ENCODE assay signal across 10 cellular contexts in genomic region chr20:49724637-49725606, GRCh38. TPM values are rescaled to one million over a fixed set of nuclear protein-coding genes. Genes with fewer than 3 reads are reported as not detected.
DNase-seq lines count a peak whose midpoint lies in the region; ATAC-seq, FAIRE-seq and TF ChIP-seq lines count a peak whose summit lies in the region.
"Had no signal": no experiment of that assay in that cellular context is flagged by ENCODE, and none has a peak within 500 bp of the region (broad histone marks: within the 10 kb centered on the region; RNA-seq: fewer than 3 reads in every experiment).

No MANE protein-coding gene starts in this region.

- CTCF ChIA-PET in K562 (lab: Yijun Ruan, JAX; ENCODE audit: low intra/inter-chr PET ratio) = no interaction called here

- intact Hi-C loops in K562 (cut with micrococcal nuclease) = no loop called here
- intact Hi-C loops in vagina (cut with DNase I) = no loop called here

- no peaks in the 10 kb centered on the region for H3K79me2 ChIP-seq in K562 (ENCODE audit: control insufficient read depth, insufficient read depth, low read length)

- H3K4me1 ChIP-seq in K562 (replicated peaks in 1 of 2; ENCODE audit: control insufficient read depth in 2 of 2, insufficient read depth in 2 of 2, low read length in 2 of 2) (peaks cover 0 to 7% of the 10 kb centered on the region in 2 experiments; a peak in 3 of 5 replicates), vagina (no peaks in the 10 kb centered on the region)

- POLR2A ChIA-PET in K562 (lab: Yijun Ruan, JAX) = interaction anchor here (0.8 to 1.5 kb wide), 4 partner anchors 9 to 93 kb away, joined by 3 to 4 read pairs (median 3); no protein-coding TSS in a partner anchor

- no peak overlapping the region; the same call in 1 of the 2 replicates for H3K4me2 ChIP-seq in K562 (ENCODE audit: insufficient read depth, low read length)

- BruUV-seq in K562 (replicated peaks; lab: Mats Ljungman, UMichigan) = no TSS peak

- H3K27ac ChIP-seq in K562 (ENCODE audit: extremely low read depth, low read depth, low read length) = no peak overlapping the region
- peak overlapping the region; percentile 26 for H3K27ac ChIP-seq in vagina

- H3K9me3 ChIP-seq in K562 (replicated peaks; ENCODE audit: control insufficient read depth, insufficient read depth, low read depth, low read length) = no peaks in the 10 kb centered on the region
- no peaks in the 10 kb centered on the region for H3K9me3 ChIP-seq in vagina

- H3K4me3 ChIP-seq in K562 (no peak overlapping the region), vagina (no peak overlapping the region)

- no peak for TF ChIP-seq RAD21 in K562 (CRISPR knock-in tag; conservative IDR thresholded peaks at IDR 0.05 in 1 of 2, IDR thresholded peaks at IDR 0.05 in 1 of 2)

- FAIRE-seq in K562 (lab: Jason Lieb, UNC) = peak; percentile 62
- no peak for FAIRE-seq in urothelium cell line (lab: Jason Lieb, UNC)
- FAIRE-seq: colon, G401.6 had no signal

- H3K36me3 Mint-ChIP-seq in activated naive CD4-positive, alpha-beta T cell treated with anti-CD3 and anti-CD28 coated beads, Interleukin-2, amount 50 U/mL, for 24 hours = no peaks in the 10 kb centered on the region

- no peaks in the 10 kb centered on the region for H3K27me3 ChIP-seq in K562 (ENCODE audit: control insufficient read depth in 2 of 2, insufficient read depth in 2 of 2, low read length in 2 of 2)
- no peaks in the 10 kb centered on the region for H3K27me3 ChIP-seq in vagina

- no peaks in the 10 kb centered on the region for H3K9me3 Mint-ChIP-seq in activated naive CD4-positive, alpha-beta T cell treated with anti-CD3 and anti-CD28 coated beads, Interleukin-2, amount 50 U/mL, for 24 hours

- no peaks in the 10 kb centered on the region for H3K9me1 ChIP-seq in K562 (ENCODE audit: control insufficient read depth, insufficient read depth, low read length)

- H3K27me3 Mint-ChIP-seq in activated naive CD4-positive, alpha-beta T cell treated with anti-CD3 and anti-CD28 coated beads, Interleukin-2, amount 50 U/mL, for 24 hours = no peaks in the 10 kb centered on the region

- H3K36me3 ChIP-seq in K562 (ENCODE audit: control insufficient read depth, insufficient read depth, low read length) (no peaks in the 10 kb centered on the region), vagina (no peaks in the 10 kb centered on the region)

- 51% methylated on average over 8 of the region's 11 CpGs for whole genome bisulfite sequencing in K562 (ENCODE audit: insufficient coverage, low coverage, missing lambda C conversion rate)

- no peak overlapping the region for H3K9ac ChIP-seq in K562 (ENCODE audit: insufficient read depth in 1 of 2, low read depth in 2 of 2, low read length in 2 of 2)

- H4K20me1 ChIP-seq in K562 (replicated peaks; ENCODE audit: control insufficient read depth, insufficient read depth, low read length) = no peaks in the 10 kb centered on the region

- TF ChIP-seq POLR2A in K562 (conservative IDR thresholded peaks at IDR 0.05) (no peak), vagina (IDR thresholded peaks at IDR 0.05) (no peak)

- ATAC-seq in K562 = peak; percentile 85
- ATAC-seq in left lobe of liver = peak; percentile 71
- no peak for ATAC-seq in GM21526 (IDR thresholded peaks at IDR 0.05; ENCODE audit: low FRiP score, unreplicated experiment)

- DNase-seq in activated naive CD4-positive, alpha-beta T cell treated with Interleukin-2 at 50 U/mL for 16 hours = no peak
- DNase-seq in K562 (ENCODE audit: extremely low read depth in 1 of 4, low spot score in 3 of 4) (peak; percentile 31 to 60 (median 49)), left lobe of liver (ENCODE audit: low spot score) (no peak), vagina (ENCODE audit: extremely low spot score in 2 of 2) (no peak), urothelium cell line (ENCODE audit: low spot score) (no peak), germinal center (ENCODE audit: low spot score) (no peak)

- no peak for TF ChIP-seq EP300 in K562 (IDR thresholded peaks at IDR 0.05; ENCODE audit: low read length)

- peak overlapping the region; percentile 61 for H2AFZ ChIP-seq in K562 (ENCODE audit: low read depth, low read length)

- in situ Hi-C loops in K562 (cut with MboI) = no loop called here

- H3K4me3 Mint-ChIP-seq in activated naive CD4-positive, alpha-beta T cell treated with anti-CD3 and anti-CD28 coated beads, Interleukin-2, amount 50 U/mL, for 24 hours = no peak overlapping the region

- peak overlapping the region; percentile 23 for H3K27ac Mint-ChIP-seq in activated naive CD4-positive, alpha-beta T cell treated with anti-CD3 and anti-CD28 coated beads, Interleukin-2, amount 50 U/mL, for 24 hours

- TF ChIP-seq CTCF in K562 (IDR thresholded peaks at IDR 0.05 in 2 of 3, conservative IDR thresholded peaks at IDR 0.05 in 1 of 3; ENCODE audit: insufficient read depth in 2 of 3, low read depth in 1 of 3, low read length in 3 of 3) (no peak), vagina (IDR thresholded peaks at IDR 0.05) (no peak)

- peaks cover 14% of the 10 kb centered on the region for H3K4me1 Mint-ChIP-seq in activated naive CD4-positive, alpha-beta T cell treated with anti-CD3 and anti-CD28 coated beads, Interleukin-2, amount 50 U/mL, for 24 hours

TF ChIP-seq in K562, 482 proteins besides CTCF, POLR2A, EP300 and RAD21:
- peak in 1 of 2 experiments; percentile 51; a peak in 2 of 4 replicates for TF ChIP-seq MAZ (CRISPR knock-in tag; conservative IDR thresholded peaks at IDR 0.05 in 1 of 2, IDR thresholded peaks at IDR 0.05 in 1 of 2)
- no peak for TF ChIP-seq SMARCA4 (IDR thresholded peaks at IDR 0.05)
- TF ChIP-seq GABPA (tag; conservative IDR thresholded peaks at IDR 0.05; ENCODE audit: low read depth) = 0 out of 2 replicates have a peak, but pooled peaks have one; percentile 29
- TF ChIP-seq SUPT5H (IDR thresholded peaks at IDR 0.05) = no peak
- no peak for TF ChIP-seq KAT2B (IDR thresholded peaks at IDR 0.05; ENCODE audit: low read depth, low read length)
- TF ChIP-seq ZFP1 (CRISPR knock-in tag; IDR thresholded peaks at IDR 0.05) = no peak

RNA-seq across cellular contexts. Expression of gene B4GALT5, which starts 11.2 kb away (rescaled TPM):
- total RNA-seq in K562 (2011; cell fraction: chromatin; rRNA removed; ENCODE audit: low replicate concordance) = 25.2 and 26.6 TPM in 2 replicates
- total RNA-seq in K562 (2011; cell fraction: nucleolus; rRNA removed) = 24.6 and 27.5 TPM in 2 replicates
- 39.2 and 61.3 TPM in 2 replicates for total RNA-seq in K562 (2011; cell fraction: nucleoplasm; rRNA removed)
- total RNA-seq in K562 (2014; rRNA removed) = 8.5 and 9.6 TPM in 2 replicates
- total RNA-seq in K562 (2014; rRNA removed; fragmentation: Illumina TruSeq; extraction: Trizol) = 23.4 and 24.2 TPM in 2 replicates
- total RNA-seq in K562 (2015; rRNA removed; fragmentation: Illumina TruSeq; extraction: Trizol) = 24.1 and 25.4 TPM in 2 replicates
- total RNA-seq in K562 (2021) = 23.7 and 25.7 TPM in 2 replicates
- 22.2 and 32.4 TPM in 2 replicates for polyA plus RNA-seq in K562 (2011; rRNA removed)
- 23.3 and 23.6 TPM in 2 replicates for polyA plus RNA-seq in K562 (2011; cell fraction: cytosol; rRNA removed)
- 12.0 and 14.7 TPM in 2 replicates for polyA plus RNA-seq in K562 (2011; cell fraction: nucleus; rRNA removed)
- polyA plus RNA-seq in K562 (2012) = 10.9 and 18.2 TPM in 2 replicates
- polyA plus RNA-seq in K562 (2014; fragmentation: Illumina TruSeq; extraction: Trizol) = 30.9 and 32.6 TPM in 2 replicates
- 10 to 100 TPM; 12.2 to 17.5 TPM for polyA plus RNA-seq in K562 (2014; fragmentation: Nextera tagmentation; extraction: Ambion mirVana)
- polyA plus RNA-seq in K562 (2014; rRNA removed) = 16.4 and 20.0 TPM in 2 replicates
- polyA minus RNA-seq in K562 (2011; rRNA and poly(A)+ RNA removed) = 31.7 and 44.1 TPM in 2 replicates
- 17.4 and 24.1 TPM in 2 replicates for polyA minus RNA-seq in K562 (2011; cell fraction: cytosol; rRNA and poly(A)+ RNA removed)
- 5.0 and 6.2 TPM in 2 replicates for polyA minus RNA-seq in K562 (2011; cell fraction: nucleus; rRNA and poly(A)+ RNA removed)
- total RNA-seq in left lobe of liver = 10.5 TPM
- total RNA-seq in vagina = 17.9 TPM

Comparison
In these comparisons a context has a peak if more than half of its experiments do, and no peak if none do; other contexts are left out.
1. DNase-seq: peak in K562 (4 of 4); none in activated naive CD4-positive, alpha-beta T cell treated with Interleukin-2 at 50 U/mL for 16 hours (single experiment), left lobe of liver (single experiment), vagina (0 of 2), urothelium cell line (single experiment) and germinal center (single experiment).